In genomic region chr7:127393370-127394058, GRCh38 we compare ENCODE assay signal across 8 cellular contexts. TPM values are rescaled to one million over a fixed set of nuclear protein-coding genes. Genes with fewer than 3 reads are reported as not detected.
DNase-seq lines count a peak whose midpoint lies in the region; ATAC-seq and TF ChIP-seq lines count a peak whose summit lies in the region.

No MANE protein-coding gene starts in this region.

- intact Hi-C loops in activated B cell treated with CpG ODN at 0.5 μM for 24 hours (cut with micrococcal nuclease) (loop anchor here (1.0 to 5.0 kb wide), 2 partner anchors 141 to 192 kb away; partner anchors contain the start of genes GCC1 and GRM8), left cardiac atrium (cut with DNase I) (loop anchor here in 1 of 2 donors (10.0 kb wide), 1 partner anchor 191 kb away; the partner anchor contains the start of genes ARF5 and GCC1)

- H3K27me3 Mint-ChIP-seq in activated B cell treated with CpG ODN at 0.5 μM for 24 hours, result no peaks in the 10 kb centered on the region

- peaks cover 1% of the 10 kb centered on the region; the same call in 1 of the 2 replicates for H3K36me3 ChIP-seq in BJ (ENCODE audit: control insufficient read depth, insufficient read depth, low read length)

- H3K27me3 ChIP-seq in BJ (ENCODE audit: control insufficient read depth, insufficient read depth, low read length), result no peaks in the 10 kb centered on the region

- H3K4me3 ChIP-seq in BJ (ENCODE audit: low read depth, low read length) (peak overlapping the region; percentile 92), HFF-Myc (replicated peaks; ENCODE audit: low read depth, low read length) (peak overlapping the region; percentile 86), retinal pigment epithelial cell (ENCODE audit: low read length) (peak overlapping the region; percentile 87)

- H3K9me3 Mint-ChIP-seq in activated B cell treated with CpG ODN at 0.5 μM for 24 hours, result peaks cover 5% of the 10 kb centered on the region

- ATAC-seq in activated B cell treated with CpG ODN at 0.5 μM for 24 hours (ENCODE audit: low read depth) (no peak), left cardiac atrium (no peak), GM18498 (IDR thresholded peaks at IDR 0.05; ENCODE audit: unreplicated experiment) (no peak)

- peak overlapping the region; percentile 92 for H3K27ac Mint-ChIP-seq in activated B cell treated with CpG ODN at 0.5 μM for 24 hours

- H3K4me1 Mint-ChIP-seq in activated B cell treated with CpG ODN at 0.5 μM for 24 hours, result peaks cover 53% of the 10 kb centered on the region

- peaks cover 25% of the 10 kb centered on the region for H3K36me3 Mint-ChIP-seq in activated B cell treated with CpG ODN at 0.5 μM for 24 hours (ENCODE audit: low read depth)

- peak overlapping the region; percentile 95 for H3K4me3 Mint-ChIP-seq in activated B cell treated with CpG ODN at 0.5 μM for 24 hours

- TF ChIP-seq CTCF in BJ (IDR thresholded peaks at IDR 0.05; ENCODE audit: insufficient read depth, low read depth, low read length) (no peak), HFF-Myc (IDR thresholded peaks at IDR 0.05; ENCODE audit: low read depth, low read length, missing control alignments) (no peak), activated B cell treated with CpG ODN at 0.5 μM for 24 hours (IDR thresholded peaks at IDR 0.05) (no peak), retinal pigment epithelial cell (conservative IDR thresholded peaks at IDR 0.05; ENCODE audit: low read depth, low read length) (no peak)

- POLR2A ChIA-PET in BJ (lab: Charles Lee), result no interaction called here
- POLR2A ChIA-PET in activated B cell treated with CpG ODN at 0.5 μM for 24 hours (lab: Charles Lee), result interaction anchor here (0.9 to 3.0 kb wide), 7 partner anchors 10 to 192 kb away, joined by 3 to 33 read pairs (median 7); partner anchors contain the start of gene GCC1

- CTCF ChIA-PET in BJ (lab: Yijun Ruan, JAX) (no interaction called here), activated B cell treated with CpG ODN at 0.5 μM for 24 hours (lab: Charles Lee) (interaction anchor here (2.3 to 2.4 kb wide), 2 partner anchors 54 kb away, joined by 8 to 22 read pairs; no protein-coding TSS in a partner anchor)

- DNase-seq in BJ (ENCODE audit: low read depth) (no peak), HFF-Myc (ENCODE audit: extremely low read depth, low read depth) (no peak), activated B cell treated with CpG ODN at 0.5 μM for 24 hours (no peak), left cardiac atrium (peak; percentile 40), retinal pigment epithelial cell (ENCODE audit: low read depth) (no peak), NCI-H446 treated with DMSO at 0.1 percent for 48 hours (lab: John Stamatoyannopoulos, UW) (no peak), iPS-NIHi11 (ENCODE audit: low spot score) (no peak)

RNA-seq across cellular contexts. Expression of gene ZNF800, which starts 1.0 kb away (rescaled TPM):
- polyA plus RNA-seq in BJ (2011; rRNA removed), result 6.2 and 9.3 TPM in 2 replicates
- 9.5 and 14.2 TPM in 2 replicates for polyA minus RNA-seq in BJ (2011; rRNA and poly(A)+ RNA removed)
- 40.5 and 53.5 TPM in 2 replicates for total RNA-seq in activated B cell treated with CpG ODN at 0.5 μM for 24 hours
- total RNA-seq in left cardiac atrium, result 10 to 100 TPM; 22.2 to 26.0 TPM
